Comparison of ENCODE assay signal across 10 cellular contexts in genomic region chr4:18401868-18402267, GRCh38.
"Had no signal": no experiment of that assay in that cellular context is flagged by ENCODE, and none has a peak within 500 bp of the region (broad histone marks: within the 10 kb centered on the region; RNA-seq: fewer than 3 reads in every experiment).

No MANE protein-coding gene starts in this region.

- H3K27ac Mint-ChIP-seq: HFFc6, IgD-negative memory B cell had no signal

- H3K4me1 ChIP-seq: HAP-1 had no signal

- ATAC-seq: HCT116, HepG2 had no signal

- FAIRE-seq: HepG2 had no signal

- H3K4me3 Mint-ChIP-seq: HFFc6, IgD-negative memory B cell had no signal

- H3K27ac ChIP-seq: GM23248, HL-60 had no signal

- DNase-seq: GM23248, GOT3, H7, HFFc6, KBM-7 had no signal

- H2AFZ ChIP-seq: GM23248 had no signal

- H3K4me3 ChIP-seq: GM23248, HAP-1 had no signal

- H3K36me3 ChIP-seq: HAP-1 had no signal

- H3K9me3 ChIP-seq: HAP-1 had no signal
